ENCODE assay signal across 8 cellular contexts in the genomic region with DNA sequence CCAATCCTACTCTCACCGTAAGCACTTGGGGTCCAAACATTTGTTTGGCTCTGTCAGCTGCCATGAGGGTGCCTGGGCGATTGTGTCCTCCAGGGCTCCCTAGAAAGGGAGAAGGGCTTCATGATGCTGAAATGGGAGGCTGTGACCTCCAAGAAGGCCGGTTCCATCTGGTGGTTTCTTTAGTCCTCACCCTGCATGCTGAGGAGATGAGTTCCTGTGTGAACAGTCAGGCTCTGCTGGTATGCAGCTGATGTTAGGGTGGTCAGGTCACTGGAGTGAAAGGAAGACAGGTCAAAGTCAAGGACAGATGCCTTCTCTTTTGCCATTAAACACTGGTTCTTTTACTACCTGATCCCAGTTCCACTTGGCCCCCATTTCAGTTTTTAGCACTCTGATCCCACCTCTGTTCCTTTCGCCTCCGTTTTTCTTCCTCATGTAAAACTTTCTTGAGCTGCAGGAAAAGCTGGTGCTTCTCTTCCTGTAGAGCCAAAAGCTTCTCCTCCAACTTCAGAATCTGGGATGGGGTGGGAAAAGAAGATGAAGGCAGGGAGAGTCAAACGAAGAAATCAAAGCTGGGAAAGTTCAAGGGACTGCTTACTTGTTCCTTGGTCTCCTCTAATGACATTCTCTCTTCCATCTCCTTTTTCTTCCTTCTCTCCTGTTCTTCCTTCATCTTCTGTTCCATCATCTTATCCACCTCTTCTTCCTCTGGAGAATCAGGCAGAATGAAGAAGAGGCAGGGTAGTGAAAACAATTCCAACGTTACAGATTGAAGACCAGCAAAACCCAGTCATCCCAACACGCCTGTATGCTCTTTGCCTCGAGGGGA. TPM values are rescaled to one million over a fixed set of nuclear protein-coding genes. Genes with fewer than 3 reads are reported as not detected.
DNase-seq lines count a peak whose midpoint lies in the region; ATAC-seq and TF ChIP-seq lines count a peak whose summit lies in the region.

No MANE protein-coding gene starts in this region.

- no peak for ATAC-seq in CD8-positive, alpha-beta T cell
- no peak for ATAC-seq in HG02571 (IDR thresholded peaks at IDR 0.05; ENCODE audit: unreplicated experiment)

- peak overlapping the region; percentile 81 for H3K27ac ChIP-seq in CD8-positive, alpha-beta T cell (ENCODE audit: low read depth, low read length)
- peak overlapping the region; percentile 92 for H3K27ac ChIP-seq in colonic mucosa

- H3K36me3 ChIP-seq in CD8-positive, alpha-beta T cell (ENCODE audit: insufficient read depth, low read length): peaks cover 65% of the 10 kb centered on the region
- H3K36me3 ChIP-seq in MG63: peaks cover 43% of the 10 kb centered on the region
- peaks cover 30% of the 10 kb centered on the region for H3K36me3 ChIP-seq in colonic mucosa

- H3K9ac ChIP-seq in colonic mucosa (ENCODE audit: low read depth in 2 of 2, low read length in 2 of 2): peak overlapping the region; percentile 92

- peaks cover 59% of the 10 kb centered on the region for H3K4me1 Mint-ChIP-seq in CD8-positive, alpha-beta T cell (ENCODE audit: low read depth)
- peaks cover 49% of the 10 kb centered on the region for H3K4me1 Mint-ChIP-seq in nephron

- no peaks in the 10 kb centered on the region for H3K9me3 Mint-ChIP-seq in CD8-positive, alpha-beta T cell
- no peaks in the 10 kb centered on the region for H3K9me3 Mint-ChIP-seq in nephron

- POLR2A ChIA-PET in CD8-positive, alpha-beta T cell (lab: Charles Lee): interaction anchor here (0.7 to 4.1 kb wide), 10 partner anchors 15 to 170 kb away, joined by 3 to 22 read pairs (median 5); partner anchors contain the start of genes ACAP1, GABARAP, NEURL4 and PHF23

- H3K9me3 ChIP-seq in CD8-positive, alpha-beta T cell (ENCODE audit: low read length): no peaks in the 10 kb centered on the region
- H3K9me3 ChIP-seq in MG63: no peaks in the 10 kb centered on the region
- no peaks in the 10 kb centered on the region for H3K9me3 ChIP-seq in colonic mucosa

- peaks cover 79% of the 10 kb centered on the region for H3K36me3 Mint-ChIP-seq in CD8-positive, alpha-beta T cell
- peaks cover 67% of the 10 kb centered on the region for H3K36me3 Mint-ChIP-seq in nephron (ENCODE audit: low read depth)

- H3K4me1 ChIP-seq in CD8-positive, alpha-beta T cell (ENCODE audit: insufficient read depth, low read length): peaks cover 59% of the 10 kb centered on the region
- H3K4me1 ChIP-seq in colonic mucosa: peaks cover 20% of the 10 kb centered on the region

- H3K4me3 ChIP-seq in CD8-positive, alpha-beta T cell (ENCODE audit: low read depth, low read length): peak overlapping the region; percentile 77
- peak overlapping the region; percentile 71 for H3K4me3 ChIP-seq in MG63
- H3K4me3 ChIP-seq in colonic mucosa: peak overlapping the region; percentile 98

- H3K27ac Mint-ChIP-seq in CD8-positive, alpha-beta T cell: peak overlapping the region; percentile 89
- peak overlapping the region; percentile 35 to 81 (median 75) for H3K27ac Mint-ChIP-seq in nephron

- no peaks in the 10 kb centered on the region for H3K27me3 Mint-ChIP-seq in CD8-positive, alpha-beta T cell (ENCODE audit: low read depth)
- H3K27me3 Mint-ChIP-seq in nephron (ENCODE audit: low read depth): no peaks in the 10 kb centered on the region

- H3K27me3 ChIP-seq in CD8-positive, alpha-beta T cell (ENCODE audit: insufficient read depth, low read length): no peaks in the 10 kb centered on the region
- H3K27me3 ChIP-seq in MG63 (no peaks in the 10 kb centered on the region), colonic mucosa (no peaks in the 10 kb centered on the region)

- no peak for DNase-seq in CD8-positive, alpha-beta T cell
- DNase-seq in MG63 (no peak), colonic mucosa (no peak), mucosa of gallbladder (ENCODE audit: low spot score) (no peak), NCI-H1436 (lab: John Stamatoyannopoulos, UW) (no peak), NCI-H2029 (lab: John Stamatoyannopoulos, UW) (no peak)

- TF ChIP-seq CTCF in CD8-positive, alpha-beta T cell (IDR thresholded peaks at IDR 0.05): no peak
- no peak for TF ChIP-seq CTCF in colonic mucosa (IDR thresholded peaks at IDR 0.05)
- no peak for TF ChIP-seq CTCF in nephron (IDR thresholded peaks at IDR 0.05; ENCODE audit: unreplicated experiment in 3 of 3)

- H3K4me3 Mint-ChIP-seq in CD8-positive, alpha-beta T cell: peak overlapping the region; percentile 79
- peak overlapping the region; percentile 83 to 85 (median 84) for H3K4me3 Mint-ChIP-seq in nephron

- intact Hi-C loops in CD8-positive, alpha-beta T cell (cut with DNase I, micrococcal nuclease): loop anchor here in 1 of 2 experiments (2.0 kb wide), 2 partner anchors 33 to 259 kb away; partner anchors contain the start of gene SLC2A4
- intact Hi-C loops in colonic mucosa (cut with DNase I): no loop called here

- CTCF ChIA-PET in CD8-positive, alpha-beta T cell (lab: Charles Lee): interaction anchor here (1.0 to 4.3 kb wide), 12 partner anchors 8 to 268 kb away, joined by 3 to 28 read pairs (median 4); partner anchors contain the start of genes ACAP1, NEURL4, SLC2A4 and TMEM95

RNA-seq across cellular contexts. Expression of gene GPS2, which starts 1.1 kb away (rescaled TPM):
- 100 to 1,000 TPM; 128 to 132 TPM for total RNA-seq in CD8-positive, alpha-beta T cell
- total RNA-seq in MG63 (2014; rRNA removed; shearing (Covaris generic); ENCODE audit: low replicate concordance): 37.3 and 55.3 TPM in 2 replicates
- total RNA-seq in colonic mucosa (10 to 100 TPM; 53.8 to 85.7 TPM), mucosa of gallbladder (71.8 TPM)

RNA-seq across cellular contexts. Expression of gene EIF5A, which starts 6.7 kb away (rescaled TPM):
- total RNA-seq in CD8-positive, alpha-beta T cell: 100 to 1,000 TPM; 581 to 613 TPM
- total RNA-seq in MG63 (2014; rRNA removed; shearing (Covaris generic); ENCODE audit: low replicate concordance): 1,208 and 1,396 TPM in 2 replicates
- total RNA-seq in colonic mucosa (100 to 1,000 TPM; 367 to 917 TPM), mucosa of gallbladder (233 TPM)

RNA-seq across cellular contexts. Expression of gene NEURL4, which starts 15.0 kb away (rescaled TPM):
- total RNA-seq in CD8-positive, alpha-beta T cell: 10 to 100 TPM; 29.1 to 32.2 TPM
- total RNA-seq in MG63 (2014; rRNA removed; shearing (Covaris generic); ENCODE audit: low replicate concordance): 8.5 and 11.7 TPM in 2 replicates
- 10 to 100 TPM; 30.2 to 55.8 TPM for total RNA-seq in colonic mucosa
- 50.3 TPM for total RNA-seq in mucosa of gallbladder

RNA-seq across cellular contexts. Expression of gene YBX2, which starts 19.7 kb away (rescaled TPM):
- not detected for total RNA-seq in CD8-positive, alpha-beta T cell
- total RNA-seq in MG63 (2014; rRNA removed; shearing (Covaris generic); ENCODE audit: low replicate concordance): 6.2 and 6.5 TPM in 2 replicates
- 10 to 100 TPM; 22.1 to 40.4 TPM for total RNA-seq in colonic mucosa
- total RNA-seq in mucosa of gallbladder: 1.4 TPM

RNA-seq across cellular contexts. Expression of gene ACAP1, which starts 22.2 kb away (rescaled TPM):
- 100 to 1,000 TPM; 432 to 451 TPM for total RNA-seq in CD8-positive, alpha-beta T cell
- 0.20 TPM in 1 of 2 replicates, not detected in the other for total RNA-seq in MG63 (2014; rRNA removed; shearing (Covaris generic); ENCODE audit: low replicate concordance)
- 10 to 100 TPM in 1 of 2 donors, 1 to 10 TPM in 1; 7.4 to 12.1 TPM for total RNA-seq in colonic mucosa
- 24.2 TPM for total RNA-seq in mucosa of gallbladder
